ENCODE assay signal across 9 cellular contexts in the genomic region with DNA sequence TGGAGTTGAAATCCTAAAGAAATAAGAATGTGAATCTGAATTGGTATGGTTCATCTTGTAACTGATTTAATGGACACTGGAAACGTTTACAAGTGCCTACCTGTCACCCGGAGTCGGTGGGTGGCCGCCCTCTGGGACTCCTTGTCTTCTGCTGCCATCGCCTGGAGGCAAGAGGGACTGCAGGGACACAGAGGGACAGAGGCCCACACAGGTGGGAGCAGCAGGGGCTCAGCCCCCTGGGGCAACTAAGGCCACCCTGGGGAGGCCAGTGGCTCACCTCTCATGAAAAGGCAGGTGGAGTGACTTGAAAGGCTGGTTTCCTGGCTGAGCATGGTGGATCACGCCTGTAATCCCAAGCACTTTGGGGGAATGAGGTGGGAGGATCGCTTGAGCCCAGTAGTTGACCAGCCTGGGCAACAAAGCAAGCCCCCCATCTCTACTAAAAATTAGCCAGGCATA. TPM values are rescaled to one million over a fixed set of nuclear protein-coding genes. Genes with fewer than 3 reads are reported as not detected.
DNase-seq lines count a peak whose midpoint lies in the region; ATAC-seq and TF ChIP-seq lines count a peak whose summit lies in the region.
"Had no signal": no experiment of that assay in that cellular context is flagged by ENCODE, and none has a peak within 500 bp of the region (broad histone marks: within the 10 kb centered on the region; RNA-seq: fewer than 3 reads in every experiment).

No MANE protein-coding gene starts in this region.

- DNase-seq in KG1 (lab: John Stamatoyannopoulos, UW) = peak; percentile 36
- peak; percentile 81 for DNase-seq in RWPE1 (ENCODE audit: low spot score)
- DNase-seq in activated T-helper 2 cell treated with anti-CD3 and anti-CD28 coated beads, Interferon-gamma antibody, Interleukin-2, Interleukin-4, amounts not matched to agents 10 μg/mL and 5 μg/mL and 100 μg/mL, durations not matched to agents 14 hours and 24 hours and 36 hours (ENCODE audit: low spot score) = peak; percentile 72
- DNase-seq in foreskin keratinocyte = no peak
- DNase-seq in ovary = peak; percentile 72 to 86 (median 83)
- peak; percentile 83 for DNase-seq in transverse colon

- TF ChIP-seq CTCF in DOHH2 (IDR thresholded peaks at IDR 0.05; ENCODE audit: low read depth, low read length, poor library complexity, severe bottlenecking) = peak; percentile 74
- peak; percentile 98 for TF ChIP-seq CTCF in RWPE1 (conservative IDR thresholded peaks at IDR 0.05; ENCODE audit: low read depth)
- peak; percentile 98 for TF ChIP-seq CTCF in foreskin keratinocyte (conservative IDR thresholded peaks at IDR 0.05)
- peak; percentile 91 to 98 (median 97) for TF ChIP-seq CTCF in ovary (IDR thresholded peaks at IDR 0.05)
- TF ChIP-seq CTCF in transverse colon (IDR thresholded peaks at IDR 0.05) = peak; percentile 91 to 96 (median 95)

- no peak overlapping the region for H3K4me3 ChIP-seq in DOHH2 (ENCODE audit: low read length)
- H3K4me3 ChIP-seq in ovary = no peak overlapping the region
- no peak overlapping the region for H3K4me3 ChIP-seq in transverse colon

- ATAC-seq in foreskin keratinocyte (peak; percentile 74), GM18519 (IDR thresholded peaks at IDR 0.05; ENCODE audit: low FRiP score, unreplicated experiment) (no peak)

- H3K4me1 ChIP-seq in DOHH2 (ENCODE audit: control insufficient read depth, low read length) (no peaks in the 10 kb centered on the region), foreskin keratinocyte (no peaks in the 10 kb centered on the region), ovary (ENCODE audit: insufficient read depth) (peaks cover 3% of the 10 kb centered on the region), transverse colon (peaks cover 0 to 9% (median 0%) of the 10 kb centered on the region in 4 donors)

- CTCF ChIA-PET in RWPE1 (lab: Yijun Ruan, JAX) = interaction anchor here (0.6 to 7.0 kb wide), 30 partner anchors 9 to 363 kb away, joined by 3 to 104 read pairs (median 4); a partner anchor contains a TSS

- H3K9me3 ChIP-seq in DOHH2 (ENCODE audit: control insufficient read depth, insufficient read depth, low read length) = no peaks in the 10 kb centered on the region
- H3K9me3 ChIP-seq in ovary = no peaks in the 10 kb centered on the region
- H3K9me3 ChIP-seq in transverse colon = no peaks in the 10 kb centered on the region

- no peaks in the 10 kb centered on the region for H3K9me2 ChIP-seq in DOHH2 (replicated peaks; ENCODE audit: control insufficient read depth, low read length)

- intact Hi-C loops in activated T-helper 2 cell treated with anti-CD3 and anti-CD28 coated beads, Interferon-gamma antibody, Interleukin-2, Interleukin-4, amounts not matched to agents 10 μg/mL and 5 μg/mL and 100 μg/mL, durations not matched to agents 14 hours and 24 hours and 36 hours (cut with micrococcal nuclease) = loop anchor here (1.0 to 5.0 kb wide), 6 partner anchors 15 to 205 kb away; no protein-coding TSS in a partner anchor
- intact Hi-C loops in ovary (cut with DNase I) (loop anchor here in 3 of 4 donors (1.0 to 10.0 kb wide), 7 partner anchors 128 to 273 kb away; a partner anchor contains a TSS), transverse colon (cut with DNase I; ENCODE audit: low total_unique reads) (loop anchor here (5.0 to 10.0 kb wide), 2 partner anchors 95 to 203 kb away; a partner anchor contains a TSS)

- in situ Hi-C loops in transverse colon (cut with MboI; ENCODE audit: low pct_ligation_motif_present in 1 of 4, low pct_unique_long_range_greater_than_20kb in 1 of 4, low sequenced_read_pairs in 3 of 4) = no loop called here

- no peaks in the 10 kb centered on the region for H3K79me2 ChIP-seq in DOHH2 (ENCODE audit: control insufficient read depth, low read length)

- H3K4me1 Mint-ChIP-seq in activated T-helper 2 cell treated with anti-CD3 and anti-CD28 coated beads, Interferon-gamma antibody, Interleukin-2, Interleukin-4, amounts not matched to agents 10 μg/mL and 5 μg/mL and 100 μg/mL, durations not matched to agents 14 hours and 24 hours and 36 hours (ENCODE audit: low read depth) = peaks cover 35% of the 10 kb centered on the region

- no peaks in the 10 kb centered on the region for H3F3A ChIP-seq in DOHH2 (ENCODE audit: control insufficient read depth, insufficient read depth)

- TF ChIP-seq POLR2A in ovary (IDR thresholded peaks at IDR 0.05) = no peak
- no peak for TF ChIP-seq POLR2A in transverse colon (IDR thresholded peaks at IDR 0.05)

- H3K27ac Mint-ChIP-seq in activated T-helper 2 cell treated with anti-CD3 and anti-CD28 coated beads, Interferon-gamma antibody, Interleukin-2, Interleukin-4, amounts not matched to agents 10 μg/mL and 5 μg/mL and 100 μg/mL, durations not matched to agents 14 hours and 24 hours and 36 hours = peak overlapping the region; percentile 86

- no peaks in the 10 kb centered on the region for H3K36me3 Mint-ChIP-seq in activated T-helper 2 cell treated with anti-CD3 and anti-CD28 coated beads, Interferon-gamma antibody, Interleukin-2, Interleukin-4, amounts not matched to agents 10 μg/mL and 5 μg/mL and 100 μg/mL, durations not matched to agents 14 hours and 24 hours and 36 hours (ENCODE audit: low read depth)

- no peaks in the 10 kb centered on the region for H4K20me1 ChIP-seq in DOHH2 (ENCODE audit: control insufficient read depth, insufficient read depth, low read depth, low read length)

- H3K36me3 ChIP-seq in DOHH2 (ENCODE audit: control insufficient read depth, low read length) = no peaks in the 10 kb centered on the region
- H3K36me3 ChIP-seq in ovary = no peaks in the 10 kb centered on the region
- H3K36me3 ChIP-seq in transverse colon = no peaks in the 10 kb centered on the region

- H3K9me3 Mint-ChIP-seq in activated T-helper 2 cell treated with anti-CD3 and anti-CD28 coated beads, Interferon-gamma antibody, Interleukin-2, Interleukin-4, amounts not matched to agents 10 μg/mL and 5 μg/mL and 100 μg/mL, durations not matched to agents 14 hours and 24 hours and 36 hours = no peaks in the 10 kb centered on the region

- H3K4me3 Mint-ChIP-seq in activated T-helper 2 cell treated with anti-CD3 and anti-CD28 coated beads, Interferon-gamma antibody, Interleukin-2, Interleukin-4, amounts not matched to agents 10 μg/mL and 5 μg/mL and 100 μg/mL, durations not matched to agents 14 hours and 24 hours and 36 hours (ENCODE audit: low read depth) = no peak overlapping the region

- H3K27me3 ChIP-seq in DOHH2 (ENCODE audit: control insufficient read depth, low read length) (peaks cover 11% of the 10 kb centered on the region), foreskin keratinocyte (no peaks in the 10 kb centered on the region), ovary (no peaks in the 10 kb centered on the region), transverse colon (no peaks in the 10 kb centered on the region)

- TF ChIP-seq EP300 in ovary (IDR thresholded peaks at IDR 0.05) (no peak), transverse colon (IDR thresholded peaks at IDR 0.05; ENCODE audit: low read depth) (no peak)

- H3K27me3 Mint-ChIP-seq in activated T-helper 2 cell treated with anti-CD3 and anti-CD28 coated beads, Interferon-gamma antibody, Interleukin-2, Interleukin-4, amounts not matched to agents 10 μg/mL and 5 μg/mL and 100 μg/mL, durations not matched to agents 14 hours and 24 hours and 36 hours (ENCODE audit: low read depth) = no peaks in the 10 kb centered on the region

- H3K4me2 ChIP-seq in DOHH2 (ENCODE audit: low read length) = no peak overlapping the region

- POLR2A ChIA-PET in RWPE1 (lab: Yijun Ruan, JAX; ENCODE audit: low non-redundant PET) = no interaction called here

- WGBS in ovary, 3 donors = 14 to 24% (median 18%) methylated on average over 7 of the region's 7 CpGs
- 0 to 19% methylated on average over 4 to 7 of the region's 7 CpGs for WGBS in transverse colon (ENCODE audit: low coverage in 1 of 2), 2 donors

- H3K27ac ChIP-seq in DOHH2 (ENCODE audit: low read depth, low read length) (no peak overlapping the region), RWPE1 (no peak overlapping the region), foreskin keratinocyte (no peak overlapping the region), ovary (no peak overlapping the region), transverse colon (no peak overlapping the region)

RNA-seq across cellular contexts. Expression of a gene that starts 23.2 kb away (rescaled TPM):
- 1.5 and 1.6 TPM in 2 replicates for total RNA-seq in activated T-helper 2 cell treated with anti-CD3 and anti-CD28 coated beads, Interferon-gamma antibody, Interleukin-2, Interleukin-4, amounts not matched to agents 10 μg/mL and 5 μg/mL and 100 μg/mL, durations not matched to agents 14 hours and 24 hours and 36 hours
- 2.8 and 6.5 TPM in 2 replicates for total RNA-seq in foreskin keratinocyte
- 6.7 and 12.4 TPM in 2 replicates for polyA plus RNA-seq in foreskin keratinocyte
- 1 to 10 TPM in 6 of 7 donors, under 1 TPM in 1; 0.34 to 3.5 (median 1.6) TPM for total RNA-seq in ovary
- polyA plus RNA-seq in ovary = 1 to 10 TPM in 1 of 2 donors, under 1 TPM in 1; 0.32 to 2.5 TPM
- total RNA-seq in transverse colon = 1 to 10 TPM in 2 of 4 donors, not detected in 2; 1.9 to 3.7 TPM
- total RNA-seq: activated CD8-positive, alpha-beta memory T cell treated with anti-CD3 and anti-CD28 coated beads for 36 hours had no signal

RNA-seq across cellular contexts. Expression of a gene that starts 48.5 kb away (rescaled TPM):
- 134 and 143 TPM in 2 replicates for total RNA-seq in activated T-helper 2 cell treated with anti-CD3 and anti-CD28 coated beads, Interferon-gamma antibody, Interleukin-2, Interleukin-4, amounts not matched to agents 10 μg/mL and 5 μg/mL and 100 μg/mL, durations not matched to agents 14 hours and 24 hours and 36 hours
- total RNA-seq in foreskin keratinocyte = 36.5 and 38.0 TPM in 2 replicates
- polyA plus RNA-seq in foreskin keratinocyte = 21.8 and 22.2 TPM in 2 replicates
- 10 to 100 TPM; 17.9 to 34.1 (median 28.7) TPM for total RNA-seq in ovary
- 10 to 100 TPM in 1 of 2 donors, 1 to 10 TPM in 1; 5.2 to 17.2 TPM for polyA plus RNA-seq in ovary
- 10 to 100 TPM; 21.3 to 27.3 (median 22.0) TPM for total RNA-seq in transverse colon

Comparison
In these comparisons a context has a peak if more than half of its experiments do, and no peak if none do; other contexts are left out.
1. DNase-seq: peak in KG1 (single experiment), RWPE1 (single experiment), activated T-helper 2 cell treated with anti-CD3 and anti-CD28 coated beads, Interferon-gamma antibody, Interleukin-2, Interleukin-4, amounts not matched to agents 10 μg/mL and 5 μg/mL and 100 μg/mL, durations not matched to agents 14 hours and 24 hours and 36 hours (single experiment), ovary (5 of 5) and transverse colon (single experiment); none in foreskin keratinocyte (0 of 2).
2. Peak in every context shown above with its lines, with median percentiles within 50 percentile points of each other: CTCF ChIP-seq.